Comparison of ENCODE assay signal across 18 cellular contexts in genomic region chr7:115976651-115977050, GRCh38. TPM values are rescaled to one million over a fixed set of nuclear protein-coding genes. Genes with fewer than 3 reads are reported as not detected.
A peak's percentile ranks its signal among the peaks of the same experiment; 100 is the strongest.
DNase-seq lines count a peak whose midpoint lies in the region; ATAC-seq and TF ChIP-seq lines count a peak whose summit lies in the region.
"Had no signal": no experiment of that assay in that cellular context is flagged by ENCODE, and none has a peak within 500 bp of the region (broad histone marks: within the 10 kb centered on the region; RNA-seq: fewer than 3 reads in every experiment).

No MANE protein-coding gene starts in this region.

- TF ChIP-seq CTCF in fibroblast of mammary gland (conservative IDR thresholded peaks at IDR 0.05; ENCODE audit: control insufficient read depth, insufficient read depth, low read depth, low read length) (no peak), GM23338 (conservative IDR thresholded peaks at IDR 0.05; ENCODE audit: low read depth in 2 of 2) (no peak)

- H3K4me1 Mint-ChIP-seq in activated T-cell treated with anti-CD3 and anti-CD28 coated beads, Interleukin-2, amount 50 U/mL, for 72 hours (ENCODE audit: low read depth): no peaks in the 10 kb centered on the region
- no peaks in the 10 kb centered on the region for H3K4me1 Mint-ChIP-seq in GM23338
- H3K4me1 Mint-ChIP-seq: CD4-positive, alpha-beta memory T cell; H9 had no signal

- no peaks in the 10 kb centered on the region for H3K9me3 Mint-ChIP-seq in activated T-cell treated with anti-CD3 and anti-CD28 coated beads, Interleukin-2, amount 50 U/mL, for 72 hours
- no peaks in the 10 kb centered on the region for H3K9me3 Mint-ChIP-seq in GM23338
- H3K9me3 Mint-ChIP-seq: CD14-positive monocyte; CD4-positive, alpha-beta memory T cell; H9 had no signal

- no peaks in the 10 kb centered on the region for H3F3A ChIP-seq in GM23338 (replicated peaks; ENCODE audit: low read depth)

- no peaks in the 10 kb centered on the region for H3K36me3 Mint-ChIP-seq in activated T-cell treated with anti-CD3 and anti-CD28 coated beads, Interleukin-2, amount 50 U/mL, for 72 hours (ENCODE audit: insufficient read depth in 2 of 2)
- no peaks in the 10 kb centered on the region for H3K36me3 Mint-ChIP-seq in GM23338 (ENCODE audit: low read depth)
- H3K36me3 Mint-ChIP-seq: CD4-positive, alpha-beta memory T cell had no signal

- H3K4me3 ChIP-seq in fibroblast of mammary gland (ENCODE audit: control insufficient read depth, low read depth, low read length) (no peak overlapping the region), GM23338 (no peak overlapping the region)
- H3K4me3 ChIP-seq: BLaER1 had no signal

- no peak for DNase-seq in activated T-cell treated with anti-CD3 and anti-CD28 coated beads, Interleukin-2, amount 50 U/mL, for 72 hours
- DNase-seq in activated T-cell treated with anti-CD3 and anti-CD28 coated beads, Interleukin-2, amount 50 U/mL, for 1 hour: no peak
- DNase-seq in amniotic epithelial cell (ENCODE audit: low read depth) (peak; percentile 47), fibroblast of mammary gland (ENCODE audit: low read depth) (peak; percentile 47), stromal cell of bone marrow (ENCODE audit: low read depth) (peak; percentile 1), GM23338 (ENCODE audit: low spot score) (no peak), NCI-H345 (lab: John Stamatoyannopoulos, UW) (no peak), HEK293T (ENCODE audit: extremely low spot score) (no peak)
- DNase-seq: Calu3, DMS79 treated with DMSO at 0.1 percent for 48 hours, GF-D8, H9 had no signal

- ATAC-seq in activated T-cell treated with anti-CD3 and anti-CD28 coated beads, Interleukin-2, amount 50 U/mL, for 72 hours (replicated peaks in 1 of 2): no peak
- ATAC-seq in GM23338: no peak
- ATAC-seq: HepG2 had no signal

- H3K27ac ChIP-seq in GM23338 (ENCODE audit: low read depth): no peak overlapping the region
- H3K27ac ChIP-seq: 22Rv1, BLaER1 had no signal

- no peaks in the 10 kb centered on the region for H3K36me3 ChIP-seq in GM23338 (ENCODE audit: insufficient read depth)
- H3K36me3 ChIP-seq: BLaER1 had no signal

- no peaks in the 10 kb centered on the region for H3K9me2 ChIP-seq in GM23338 (ENCODE audit: insufficient read depth)

- H3K27ac Mint-ChIP-seq in activated T-cell treated with anti-CD3 and anti-CD28 coated beads, Interleukin-2, amount 50 U/mL, for 72 hours: peak overlapping the region; percentile 29
- no peak overlapping the region for H3K27ac Mint-ChIP-seq in GM23338
- H3K27ac Mint-ChIP-seq: CD4-positive, alpha-beta memory T cell; H9 had no signal

- CTCF ChIA-PET in HEK293T (lab: Yijun Ruan, JAX): no interaction called here

- POLR2A ChIA-PET in HEK293T (lab: Yijun Ruan, JAX): no interaction called here

- no peaks in the 10 kb centered on the region for H3K4me1 ChIP-seq in GM23338 (ENCODE audit: insufficient read depth)
- H3K4me1 ChIP-seq: BLaER1 had no signal

- no peaks in the 10 kb centered on the region for H3K27me3 ChIP-seq in GM23338 (ENCODE audit: insufficient read depth)
- H3K27me3 ChIP-seq: BLaER1 had no signal

- H3K79me2 ChIP-seq in GM23338 (replicated peaks; ENCODE audit: insufficient read depth): no peaks in the 10 kb centered on the region

- no peaks in the 10 kb centered on the region for H3K27me3 Mint-ChIP-seq in activated T-cell treated with anti-CD3 and anti-CD28 coated beads, Interleukin-2, amount 50 U/mL, for 72 hours (ENCODE audit: low read depth)
- peaks cover under 1% of the 10 kb centered on the region for H3K27me3 Mint-ChIP-seq in GM23338 (ENCODE audit: insufficient read depth, low read depth, poor library complexity)
- H3K27me3 Mint-ChIP-seq: CD4-positive, alpha-beta memory T cell had no signal

- no peak overlapping the region for H3K4me2 ChIP-seq in GM23338
- H3K4me2 ChIP-seq: BLaER1 had no signal

- no peaks in the 10 kb centered on the region for H4K20me1 ChIP-seq in GM23338 (replicated peaks; ENCODE audit: insufficient read depth)
- H4K20me1 ChIP-seq: BLaER1 had no signal

- H2AFZ ChIP-seq in GM23338: no peak overlapping the region

- no peak overlapping the region for H3K4me3 Mint-ChIP-seq in activated T-cell treated with anti-CD3 and anti-CD28 coated beads, Interleukin-2, amount 50 U/mL, for 72 hours
- no peak overlapping the region for H3K4me3 Mint-ChIP-seq in GM23338
- H3K4me3 Mint-ChIP-seq: CD14-positive monocyte; CD4-positive, alpha-beta memory T cell; H9 had no signal

TF ChIP-seq in GM23338, 12 proteins besides CTCF, POLR2A, EP300 and RAD21:
- TF ChIP-seq ZNF114 (CRISPR knock-in tag; IDR thresholded peaks at IDR 0.05): no peak
- no peak for TF ChIP-seq NANOG (IDR thresholded peaks at IDR 0.05; ENCODE audit: borderline replicate concordance)
- TF ChIP-seq EZH2 (IDR thresholded peaks at IDR 0.05; ENCODE audit: low read depth, unreplicated experiment): no peak
- no peak for TF ChIP-seq JUNB (IDR thresholded peaks at IDR 0.05; ENCODE audit: unreplicated experiment)
TF ChIP-seq in GM23338: peak in this region for 0.

TF ChIP-seq in HEK293T, 16 proteins besides CTCF, POLR2A, EP300 and RAD21:
- TF ChIP-seq FOXK2 (IDR thresholded peaks at IDR 0.05): no peak
- no peak for TF ChIP-seq NFRKB (IDR thresholded peaks at IDR 0.05)
- no peak for TF ChIP-seq FOXA1 (IDR thresholded peaks at IDR 0.05)
- no peak for TF ChIP-seq TARDBP (IDR thresholded peaks at IDR 0.05)
- TF ChIP-seq ARNT (IDR thresholded peaks at IDR 0.05): no peak
- no peak for TF ChIP-seq SP1 (IDR thresholded peaks at IDR 0.05)
- TF ChIP-seq CTBP1 (IDR thresholded peaks at IDR 0.05; ENCODE audit: borderline replicate concordance): no peak
- no peak for TF ChIP-seq BHLHE40 (IDR thresholded peaks at IDR 0.05; ENCODE audit: borderline replicate concordance)
- no peak for TF ChIP-seq HDGF (IDR thresholded peaks at IDR 0.05; ENCODE audit: borderline replicate concordance)
- no peak for TF ChIP-seq ZNF384 (IDR thresholded peaks at IDR 0.05)
- no peak for TF ChIP-seq ELF4 (IDR thresholded peaks at IDR 0.05)
- no peak for TF ChIP-seq LEF1 (IDR thresholded peaks at IDR 0.05; ENCODE audit: borderline replicate concordance)
- TF ChIP-seq, protein P1, sequence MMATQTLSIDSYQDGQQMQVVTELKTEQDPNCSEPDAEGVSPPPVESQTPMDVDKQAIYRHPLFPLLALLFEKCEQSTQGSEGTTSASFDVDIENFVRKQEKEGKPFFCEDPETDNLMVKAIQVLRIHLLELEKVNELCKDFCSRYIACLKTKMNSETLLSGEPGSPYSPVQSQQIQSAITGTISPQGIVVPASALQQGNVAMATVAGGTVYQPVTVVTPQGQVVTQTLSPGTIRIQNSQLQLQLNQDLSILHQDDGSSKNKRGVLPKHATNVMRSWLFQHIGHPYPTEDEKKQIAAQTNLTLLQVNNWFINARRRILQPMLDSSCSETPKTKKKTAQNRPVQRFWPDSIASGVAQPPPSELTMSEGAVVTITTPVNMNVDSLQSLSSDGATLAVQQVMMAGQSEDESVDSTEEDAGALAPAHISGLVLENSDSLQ (IDR thresholded peaks at IDR 0.05): no peak
- no peak for TF ChIP-seq SUZ12 (IDR thresholded peaks at IDR 0.05)

RNA-seq across cellular contexts. Expression of gene TFEC, which starts 53.9 kb away (rescaled TPM):
- total RNA-seq in activated T-cell treated with anti-CD3 and anti-CD28 coated beads, Interleukin-2, amount 50 U/mL, for 72 hours: under 1 TPM; 0.14 to 0.44 TPM
- total RNA-seq in GM23338 (2014; rRNA removed; shearing (Covaris generic)): 0.04 TPM in 1 of 2 replicates, not detected in the other
- not detected in 2 replicates for polyA plus RNA-seq in GM23338 (2016; fragmentation: Nextera tagmentation; extraction: Ambion mirVana)
- total RNA-seq: Calu3, H1, H9, HepG2 had no signal
- polyA plus RNA-seq: H1, HepG2 had no signal

Comparison
In these comparisons a context has a peak if more than half of its experiments do, and no peak if none do; other contexts are left out.
1. DNase-seq: peak in amniotic epithelial cell (single experiment), fibroblast of mammary gland (single experiment) and stromal cell of bone marrow (single experiment); none in activated T-cell treated with anti-CD3 and anti-CD28 coated beads, Interleukin-2, amount 50 U/mL, for 72 hours (0 of 2), activated T-cell treated with anti-CD3 and anti-CD28 coated beads, Interleukin-2, amount 50 U/mL, for 1 hour (single experiment), GM23338 (single experiment), NCI-H345 (single experiment) and HEK293T (single experiment).